16 cellular contexts compared by ENCODE assay signal in the genomic region with DNA sequence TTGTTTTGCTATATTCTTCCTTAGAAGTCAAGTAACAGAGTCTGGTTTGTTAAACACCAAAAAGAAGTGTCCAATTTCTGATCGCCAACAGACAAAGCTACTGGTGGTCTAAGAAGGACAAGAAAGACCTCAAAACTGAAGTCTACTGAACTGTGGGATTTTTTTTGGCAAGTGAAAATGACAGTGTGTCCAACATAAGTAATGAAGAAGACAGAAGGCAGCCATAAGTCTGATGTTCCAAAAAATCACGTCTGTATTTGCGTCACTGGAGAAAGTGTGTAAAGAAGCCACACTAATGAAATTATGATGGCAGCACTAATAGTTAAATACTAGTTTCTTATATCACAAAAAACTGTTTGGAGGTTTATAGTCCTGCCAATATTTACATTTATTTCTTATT. TPM values are rescaled to one million over a fixed set of nuclear protein-coding genes. Genes with fewer than 3 reads are reported as not detected.
DNase-seq lines count a peak whose midpoint lies in the region; TF ChIP-seq lines count a peak whose summit lies in the region.
"Had no signal": no experiment of that assay in that cellular context is flagged by ENCODE, and none has a peak within 500 bp of the region (broad histone marks: within the 10 kb centered on the region; RNA-seq: fewer than 3 reads in every experiment).

No MANE protein-coding gene starts in this region.

- H4K20me1 ChIP-seq in osteoblast (ENCODE audit: insufficient read depth, low read length) (no peaks in the 10 kb centered on the region), mammary epithelial cell (ENCODE audit: insufficient read depth, low read length) (no peaks in the 10 kb centered on the region)
- H4K20me1 ChIP-seq: BLaER1 had no signal

- H3K4me1 ChIP-seq in adipocyte (ENCODE audit: control insufficient read depth, insufficient read depth, low read length) (peaks cover 33% of the 10 kb centered on the region), osteoblast (ENCODE audit: insufficient read depth, low read length) (peaks cover 10% of the 10 kb centered on the region), urinary bladder (ENCODE audit: insufficient read depth) (no peaks in the 10 kb centered on the region), mammary epithelial cell (ENCODE audit: insufficient read depth, low read length) (no peaks in the 10 kb centered on the region)
- H3K4me1 ChIP-seq: A549, BLaER1 had no signal

- WGBS in urinary bladder: 52% methylated on average over 3 of the region's 3 CpGs
- WGBS in mammary epithelial cell (ENCODE audit: low coverage, missing lambda C conversion rate): 97% methylated on average over 3 of the region's 3 CpGs

- dilution Hi-C loops in mammary epithelial cell (cut with HindIII; ENCODE audit: low sequenced_read_pairs): no loop called here

- H2AFZ ChIP-seq in osteoblast (ENCODE audit: low read length) (peak overlapping the region; percentile 57), mammary epithelial cell (ENCODE audit: low read depth, low read length) (no peak overlapping the region)
- H2AFZ ChIP-seq: GM23248 had no signal

- TF ChIP-seq CTCF in fibroblast of mammary gland (conservative IDR thresholded peaks at IDR 0.05; ENCODE audit: control insufficient read depth, insufficient read depth, low read depth, low read length) (no peak), osteoblast (IDR thresholded peaks at IDR 0.05; ENCODE audit: extremely low read depth, low read depth, low read length) (no peak), mammary epithelial cell (conservative IDR thresholded peaks at IDR 0.05 in 1 of 2, IDR thresholded peaks at IDR 0.05 in 1 of 2; ENCODE audit: extremely low read depth in 1 of 2, insufficient read depth in 1 of 2, low read depth in 1 of 2, low read length in 2 of 2) (no peak)

- H3K4me3 ChIP-seq in adipocyte (ENCODE audit: low read length): peak overlapping the region; percentile 51
- H3K4me3 ChIP-seq in fibroblast of mammary gland (ENCODE audit: control insufficient read depth, low read depth, low read length): no peak overlapping the region
- no peak overlapping the region for H3K4me3 ChIP-seq in osteoblast (ENCODE audit: insufficient read depth, low read length)
- no peak overlapping the region for H3K4me3 ChIP-seq in urinary bladder (ENCODE audit: low read depth, low read length)
- no peak overlapping the region for H3K4me3 ChIP-seq in mammary epithelial cell (replicated peaks in 1 of 3; ENCODE audit: insufficient read depth in 1 of 3, low read depth in 2 of 3, low read length in 3 of 3)
- H3K4me3 ChIP-seq: A549, BLaER1, GM23248, HAP-1 had no signal

- H3K79me2 ChIP-seq in osteoblast (ENCODE audit: insufficient read depth, low read length): no peaks in the 10 kb centered on the region
- no peaks in the 10 kb centered on the region for H3K79me2 ChIP-seq in mammary epithelial cell (ENCODE audit: insufficient read depth, low read length)

- no TSS peak for BruUV-seq in mammary epithelial cell (replicated peaks; lab: Mats Ljungman, UMichigan)

- H3K9me3 ChIP-seq in adipocyte (ENCODE audit: control insufficient read depth, low read length) (no peaks in the 10 kb centered on the region), osteoblast (ENCODE audit: low read depth, low read length) (no peaks in the 10 kb centered on the region), mammary epithelial cell (replicated peaks; ENCODE audit: insufficient read depth, low read length) (no peaks in the 10 kb centered on the region)
- H3K9me3 ChIP-seq: A549, BLaER1, HAP-1 had no signal

- H3K36me3 ChIP-seq in adipocyte (ENCODE audit: control insufficient read depth, insufficient read depth, low read length, severe bottlenecking) (peaks cover 42% of the 10 kb centered on the region), osteoblast (ENCODE audit: insufficient read depth, low read length) (peaks cover 7% of the 10 kb centered on the region), urinary bladder (ENCODE audit: insufficient read depth) (no peaks in the 10 kb centered on the region), mammary epithelial cell (ENCODE audit: insufficient read depth, low read length) (peaks cover 10% of the 10 kb centered on the region)
- H3K36me3 ChIP-seq: HAP-1 had no signal

- in situ Hi-C loops in mammary epithelial cell (cut with MboI; ENCODE audit: low sequenced_read_pairs in 2 of 2): no loop called here

- H3K4me2 ChIP-seq in osteoblast (ENCODE audit: insufficient read depth, low read length) (peak overlapping the region; percentile 48), mammary epithelial cell (ENCODE audit: insufficient read depth, low read depth, low read length) (no peak overlapping the region)
- H3K4me2 ChIP-seq: A549, BLaER1 had no signal

- DNase-seq in adipocyte (ENCODE audit: low read depth) (no peak), fibroblast of mammary gland (ENCODE audit: low read depth) (peak; percentile 14), osteoblast (ENCODE audit: insufficient read length, low spot score, missing footprints) (no peak), RPMI8226 (no peak), NCI-H1694 (lab: John Stamatoyannopoulos, UW) (no peak), mammary epithelial cell (no peak)
- DNase-seq: Calu3; CD8-positive, alpha-beta T cell; DMS53; DND-41 had no signal

- intact Hi-C loops in mammary epithelial cell (cut with micrococcal nuclease): no loop called here

- CTCF ChIA-PET in mammary epithelial cell (lab: Charles Lee; ENCODE audit: low non-redundant PET): no interaction called here

- H3K27ac ChIP-seq in osteoblast (ENCODE audit: low read depth, low read length) (peak overlapping the region; percentile 72), urinary bladder (ENCODE audit: low read depth) (peak overlapping the region; percentile 50), mammary epithelial cell (ENCODE audit: insufficient read depth, low read depth, low read length) (no peak overlapping the region)
- H3K27ac ChIP-seq: 22Rv1, A549, BLaER1, GM23248 had no signal

- H3K9ac ChIP-seq in adipocyte (ENCODE audit: low read length) (peak overlapping the region; percentile 52), mammary epithelial cell (ENCODE audit: insufficient read depth, low read length) (no peak overlapping the region)
- H3K9ac ChIP-seq: BLaER1, GM23248 had no signal

- no peaks in the 10 kb centered on the region for H3K27me3 ChIP-seq in adipocyte (replicated peaks; ENCODE audit: control insufficient read depth, insufficient read depth, low read length)
- H3K27me3 ChIP-seq in osteoblast (ENCODE audit: insufficient read depth, low read length): no peaks in the 10 kb centered on the region
- H3K27me3 ChIP-seq in mammary epithelial cell (ENCODE audit: insufficient read depth, low read length): no peaks in the 10 kb centered on the region
- H3K27me3 ChIP-seq: BLaER1 had no signal

RNA-seq across cellular contexts. Expression of a gene that starts 32.6 kb away (rescaled TPM):
- total RNA-seq in osteoblast: 113 and 136 TPM in 2 replicates
- total RNA-seq in urinary bladder: 82.1 TPM
- polyA plus RNA-seq in urinary bladder: 70.4 TPM
- total RNA-seq in mammary epithelial cell: 10 to 100 TPM; 48.9 to 61.2 TPM
- polyA plus RNA-seq in mammary epithelial cell: 49.7 TPM
- polyA minus RNA-seq in mammary epithelial cell: 54.7 TPM
